1 cellular context compared by ENCODE assay signal in genomic region chr1:115977481-115978258, GRCh38.
A peak's percentile ranks its signal among the peaks of the same experiment; 100 is the strongest.
TF ChIP-seq lines count a peak whose summit lies in the region.

No MANE protein-coding gene starts in this region.

TF ChIP-seq in HEK293, 187 proteins besides CTCF, POLR2A, EP300 and RAD21 (continued from another document):
- TF ChIP-seq, protein P1, sequence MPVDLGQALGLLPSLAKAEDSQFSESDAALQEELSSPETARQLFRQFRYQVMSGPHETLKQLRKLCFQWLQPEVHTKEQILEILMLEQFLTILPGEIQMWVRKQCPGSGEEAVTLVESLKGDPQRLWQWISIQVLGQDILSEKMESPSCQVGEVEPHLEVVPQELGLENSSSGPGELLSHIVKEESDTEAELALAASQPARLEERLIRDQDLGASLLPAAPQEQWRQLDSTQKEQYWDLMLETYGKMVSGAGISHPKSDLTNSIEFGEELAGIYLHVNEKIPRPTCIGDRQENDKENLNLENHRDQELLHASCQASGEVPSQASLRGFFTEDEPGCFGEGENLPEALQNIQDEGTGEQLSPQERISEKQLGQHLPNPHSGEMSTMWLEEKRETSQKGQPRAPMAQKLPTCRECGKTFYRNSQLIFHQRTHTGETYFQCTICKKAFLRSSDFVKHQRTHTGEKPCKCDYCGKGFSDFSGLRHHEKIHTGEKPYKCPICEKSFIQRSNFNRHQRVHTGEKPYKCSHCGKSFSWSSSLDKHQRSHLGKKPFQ (tag by site-specific recombination; IDR thresholded peaks at IDR 0.05): no peak
- TF ChIP-seq HOXC10 (CRISPR knock-in tag; IDR thresholded peaks at IDR 0.05) (no peak), ZXDB (tag by site-specific recombination; IDR thresholded peaks at IDR 0.05) (no peak), ZBTB21 (tag by site-specific recombination; IDR thresholded peaks at IDR 0.05) (no peak), ZNF341 (tag by site-specific recombination; IDR thresholded peaks at IDR 0.05; ENCODE audit: low read depth) (no peak), SCRT1 (tag by site-specific recombination; IDR thresholded peaks at IDR 0.05; ENCODE audit: borderline replicate concordance) (peak; percentile 89), MZF1 (tag by site-specific recombination; IDR thresholded peaks at IDR 0.05; ENCODE audit: borderline replicate concordance) (no peak), TRIM28 (IDR thresholded peaks at IDR 0.05; ENCODE audit: borderline replicate concordance, low read length) (no peak; the same call in 1 of the 2 replicates), PRDM4 (tag by site-specific recombination; IDR thresholded peaks at IDR 0.05) (no peak), ZNF223 (tag by site-specific recombination; IDR thresholded peaks at IDR 0.05) (no peak), SCRT2 (tag by site-specific recombination; IDR thresholded peaks at IDR 0.05) (peak; percentile 93), ZNF202 (tag by site-specific recombination; IDR thresholded peaks at IDR 0.05; ENCODE audit: borderline replicate concordance) (no peak), ZBTB17 (tag by site-specific recombination; IDR thresholded peaks at IDR 0.05) (peak; percentile 37), ZNF660 (tag by site-specific recombination; IDR thresholded peaks at IDR 0.05) (no peak), WT1 (tag by site-specific recombination; IDR thresholded peaks at IDR 0.05) (no peak), GLIS1 (tag by site-specific recombination; IDR thresholded peaks at IDR 0.05) (no peak), ZNF23 (tag by site-specific recombination; IDR thresholded peaks at IDR 0.05; ENCODE audit: borderline replicate concordance) (no peak), INSM2 (tag by site-specific recombination; IDR thresholded peaks at IDR 0.05) (no peak), BCL11B (tag by site-specific recombination; IDR thresholded peaks at IDR 0.05; ENCODE audit: low read depth) (no peak), ZFP69B (tag by site-specific recombination; IDR thresholded peaks at IDR 0.05) (no peak), ZNF16 (tag by site-specific recombination; IDR thresholded peaks at IDR 0.05; ENCODE audit: low read depth) (no peak), ZNF138 (tag by site-specific recombination; IDR thresholded peaks at IDR 0.05; ENCODE audit: borderline replicate concordance) (no peak), ZNF280D (tag by site-specific recombination; IDR thresholded peaks at IDR 0.05) (no peak), ZNF585B (tag by site-specific recombination; IDR thresholded peaks at IDR 0.05) (no peak), ZNF266 (tag by site-specific recombination; IDR thresholded peaks at IDR 0.05; ENCODE audit: low read depth) (no peak), ZNF707 (tag by site-specific recombination; IDR thresholded peaks at IDR 0.05) (no peak)
- TF ChIP-seq, protein P2, sequence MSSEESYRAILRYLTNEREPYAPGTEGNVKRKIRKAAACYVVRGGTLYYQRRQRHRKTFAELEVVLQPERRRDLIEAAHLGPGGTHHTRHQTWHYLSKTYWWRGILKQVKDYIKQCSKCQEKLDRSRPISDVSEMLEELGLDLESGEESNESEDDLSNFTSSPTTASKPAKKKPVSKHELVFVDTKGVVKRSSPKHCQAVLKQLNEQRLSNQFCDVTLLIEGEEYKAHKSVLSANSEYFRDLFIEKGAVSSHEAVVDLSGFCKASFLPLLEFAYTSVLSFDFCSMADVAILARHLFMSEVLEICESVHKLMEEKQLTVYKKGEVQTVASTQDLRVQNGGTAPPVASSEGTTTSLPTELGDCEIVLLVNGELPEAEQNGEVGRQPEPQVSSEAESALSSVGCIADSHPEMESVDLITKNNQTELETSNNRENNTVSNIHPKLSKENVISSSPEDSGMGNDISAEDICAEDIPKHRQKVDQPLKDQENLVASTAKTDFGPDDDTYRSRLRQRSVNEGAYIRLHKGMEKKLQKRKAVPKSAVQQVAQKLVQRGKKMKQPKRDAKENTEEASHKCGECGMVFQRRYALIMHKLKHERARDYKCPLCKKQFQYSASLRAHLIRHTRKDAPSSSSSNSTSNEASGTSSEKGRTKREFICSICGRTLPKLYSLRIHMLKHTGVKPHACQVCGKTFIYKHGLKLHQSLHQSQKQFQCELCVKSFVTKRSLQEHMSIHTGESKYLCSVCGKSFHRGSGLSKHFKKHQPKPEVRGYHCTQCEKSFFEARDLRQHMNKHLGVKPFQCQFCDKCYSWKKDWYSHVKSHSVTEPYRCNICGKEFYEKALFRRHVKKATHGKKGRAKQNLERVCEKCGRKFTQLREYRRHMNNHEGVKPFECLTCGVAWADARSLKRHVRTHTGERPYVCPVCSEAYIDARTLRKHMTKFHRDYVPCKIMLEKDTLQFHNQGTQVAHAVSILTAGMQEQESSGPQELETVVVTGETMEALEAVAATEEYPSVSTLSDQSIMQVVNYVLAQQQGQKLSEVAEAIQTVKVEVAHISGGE (tag by site-specific recombination; conservative IDR thresholded peaks at IDR 0.05; ENCODE audit: low read depth): no peak
- TF ChIP-seq, protein P3, sequence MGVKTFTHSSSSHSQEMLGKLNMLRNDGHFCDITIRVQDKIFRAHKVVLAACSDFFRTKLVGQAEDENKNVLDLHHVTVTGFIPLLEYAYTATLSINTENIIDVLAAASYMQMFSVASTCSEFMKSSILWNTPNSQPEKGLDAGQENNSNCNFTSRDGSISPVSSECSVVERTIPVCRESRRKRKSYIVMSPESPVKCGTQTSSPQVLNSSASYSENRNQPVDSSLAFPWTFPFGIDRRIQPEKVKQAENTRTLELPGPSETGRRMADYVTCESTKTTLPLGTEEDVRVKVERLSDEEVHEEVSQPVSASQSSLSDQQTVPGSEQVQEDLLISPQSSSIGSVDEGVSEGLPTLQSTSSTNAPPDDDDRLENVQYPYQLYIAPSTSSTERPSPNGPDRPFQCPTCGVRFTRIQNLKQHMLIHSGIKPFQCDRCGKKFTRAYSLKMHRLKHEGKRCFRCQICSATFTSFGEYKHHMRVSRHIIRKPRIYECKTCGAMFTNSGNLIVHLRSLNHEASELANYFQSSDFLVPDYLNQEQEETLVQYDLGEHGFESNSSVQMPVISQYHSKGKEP (tag by site-specific recombination; IDR thresholded peaks at IDR 0.05): no peak
- TF ChIP-seq, protein P4, sequence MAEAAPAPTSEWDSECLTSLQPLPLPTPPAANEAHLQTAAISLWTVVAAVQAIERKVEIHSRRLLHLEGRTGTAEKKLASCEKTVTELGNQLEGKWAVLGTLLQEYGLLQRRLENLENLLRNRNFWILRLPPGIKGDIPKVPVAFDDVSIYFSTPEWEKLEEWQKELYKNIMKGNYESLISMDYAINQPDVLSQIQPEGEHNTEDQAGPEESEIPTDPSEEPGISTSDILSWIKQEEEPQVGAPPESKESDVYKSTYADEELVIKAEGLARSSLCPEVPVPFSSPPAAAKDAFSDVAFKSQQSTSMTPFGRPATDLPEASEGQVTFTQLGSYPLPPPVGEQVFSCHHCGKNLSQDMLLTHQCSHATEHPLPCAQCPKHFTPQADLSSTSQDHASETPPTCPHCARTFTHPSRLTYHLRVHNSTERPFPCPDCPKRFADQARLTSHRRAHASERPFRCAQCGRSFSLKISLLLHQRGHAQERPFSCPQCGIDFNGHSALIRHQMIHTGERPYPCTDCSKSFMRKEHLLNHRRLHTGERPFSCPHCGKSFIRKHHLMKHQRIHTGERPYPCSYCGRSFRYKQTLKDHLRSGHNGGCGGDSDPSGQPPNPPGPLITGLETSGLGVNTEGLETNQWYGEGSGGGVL (tag by site-specific recombination; IDR thresholded peaks at IDR 0.05): no peak
